ENCODE assay signal across 9 cellular contexts in genomic region chr11:67468056-67468455, GRCh38. TPM values are rescaled to one million over a fixed set of nuclear protein-coding genes. Genes with fewer than 3 reads are reported as not detected.
A peak's percentile ranks its signal among the peaks of the same experiment; 100 is the strongest.
DNase-seq lines count a peak whose midpoint lies in the region; ATAC-seq and TF ChIP-seq lines count a peak whose summit lies in the region.
"Had no signal": no experiment of that assay in that cellular context is flagged by ENCODE, and none has a peak within 500 bp of the region (broad histone marks: within the 10 kb centered on the region; RNA-seq: fewer than 3 reads in every experiment).

No MANE protein-coding gene starts in this region.

- no peaks in the 10 kb centered on the region for H3K9me3 ChIP-seq in CD4-positive, CD25-positive, alpha-beta regulatory T cell (ENCODE audit: control insufficient read depth in 2 of 2, low read length in 2 of 2)
- no peaks in the 10 kb centered on the region for H3K9me3 ChIP-seq in suprapubic skin

- H3K4me3 ChIP-seq in CD4-positive, CD25-positive, alpha-beta regulatory T cell (ENCODE audit: low read depth, low read length), result peak overlapping the region; percentile 76
- H3K4me3 ChIP-seq in KMS-11 (IDR thresholded peaks at IDR 0.05; ENCODE audit: insufficient read depth, low read depth, low read length), result no peak overlapping the region
- peak overlapping the region; percentile 82 for H3K4me3 ChIP-seq in astrocyte of the cerebellum (ENCODE audit: low read depth, low read length)
- peak overlapping the region; percentile 96 for H3K4me3 ChIP-seq in suprapubic skin

- no peaks in the 10 kb centered on the region for H3K36me3 ChIP-seq in CD4-positive, CD25-positive, alpha-beta regulatory T cell (ENCODE audit: control insufficient read depth, insufficient read depth, low read length)
- H3K36me3 ChIP-seq in KMS-11 (ENCODE audit: insufficient read depth), result no peaks in the 10 kb centered on the region
- H3K36me3 ChIP-seq in suprapubic skin, result no peaks in the 10 kb centered on the region

- no peak overlapping the region for H3K9ac ChIP-seq in KMS-11

- no peak for ATAC-seq in CD4-positive, CD25-positive, alpha-beta regulatory T cell (ENCODE audit: low read depth in 2 of 2)
- ATAC-seq in left lobe of liver (peak; percentile 41), GM21737 (IDR thresholded peaks at IDR 0.05; ENCODE audit: unreplicated experiment) (no peak)

- H3K4me2 ChIP-seq in KMS-11, result peak overlapping the region; percentile 84; the same call in 1 of the 2 replicates

- no CpG with 5 or more reads among the region's 5 CpGs for WGBS in suprapubic skin

- no peak for TF ChIP-seq CTCF in KMS-11 (conservative IDR thresholded peaks at IDR 0.05; ENCODE audit: low read depth, low read length)
- no peak for TF ChIP-seq CTCF in astrocyte of the cerebellum (IDR thresholded peaks at IDR 0.05; ENCODE audit: low read depth, low read length, missing control alignments)
- TF ChIP-seq CTCF in suprapubic skin (IDR thresholded peaks at IDR 0.05), result no peak

- no peak for TF ChIP-seq POLR2A in suprapubic skin (IDR thresholded peaks at IDR 0.05)

- no peaks in the 10 kb centered on the region for H4K20me1 ChIP-seq in KMS-11 (ENCODE audit: insufficient read depth)

- H2AFZ ChIP-seq in KMS-11 (ENCODE audit: low read depth), result no peak overlapping the region

- H3K27me3 ChIP-seq in CD4-positive, CD25-positive, alpha-beta regulatory T cell (ENCODE audit: control insufficient read depth, insufficient read depth, low read length), result no peaks in the 10 kb centered on the region
- H3K27me3 ChIP-seq in KMS-11 (ENCODE audit: insufficient read depth, low read depth) (no peaks in the 10 kb centered on the region), suprapubic skin (no peaks in the 10 kb centered on the region)

- no peaks in the 10 kb centered on the region for H3K79me2 ChIP-seq in KMS-11 (ENCODE audit: insufficient read depth, low read depth)

- H3K4me1 ChIP-seq in CD4-positive, CD25-positive, alpha-beta regulatory T cell (ENCODE audit: control insufficient read depth, insufficient read depth, low read length, poor library complexity, severe bottlenecking), result peaks cover 50% of the 10 kb centered on the region
- H3K4me1 ChIP-seq in KMS-11 (ENCODE audit: low read depth, poor library complexity, severe bottlenecking) (peaks cover 22% of the 10 kb centered on the region), suprapubic skin (peaks cover 58% of the 10 kb centered on the region)

- no peak for TF ChIP-seq EP300 in suprapubic skin (IDR thresholded peaks at IDR 0.05)

- no peaks in the 10 kb centered on the region for H3K36me3 Mint-ChIP-seq in CD4-positive, CD25-positive, alpha-beta regulatory T cell

- peak overlapping the region; percentile 80 for H3K27ac ChIP-seq in CD4-positive, CD25-positive, alpha-beta regulatory T cell (ENCODE audit: insufficient read depth, low read length, poor library complexity, severe bottlenecking)
- H3K27ac ChIP-seq in KMS-11 (no peak overlapping the region), suprapubic skin (peak overlapping the region; percentile 96)

- peak overlapping the region; percentile 91 to 97 (median 92) for H3K4me3 Mint-ChIP-seq in CD4-positive, CD25-positive, alpha-beta regulatory T cell

- H3K27ac Mint-ChIP-seq in CD4-positive, CD25-positive, alpha-beta regulatory T cell, result peak overlapping the region in 2 of 3 donors; percentile 92 to 95

- DNase-seq in CD4-positive, CD25-positive, alpha-beta regulatory T cell, result no peak
- DNase-seq in astrocyte of the cerebellum (ENCODE audit: low read depth) (peak; percentile 28), left lobe of liver (ENCODE audit: low spot score) (peak; percentile 90), suprapubic skin (ENCODE audit: low spot score in 2 of 2) (peak in 1 of 2 donors; percentile 90), NCI-H2227 treated with DMSO at 0.1 percent for 48 hours (lab: John Stamatoyannopoulos, UW) (no peak)
- no peak for DNase-seq in activated CD4-positive, CD25-positive, alpha-beta regulatory T cell (lab: John Stamatoyannopoulos, UW)

- no peaks in the 10 kb centered on the region for H3K27me3 Mint-ChIP-seq in CD4-positive, CD25-positive, alpha-beta regulatory T cell

- peaks cover 5 to 46% (median 15%) of the 10 kb centered on the region in 4 donors for H3K4me1 Mint-ChIP-seq in CD4-positive, CD25-positive, alpha-beta regulatory T cell

- in situ Hi-C loops in astrocyte of the cerebellum (cut with HindIII; ENCODE audit: low sequenced_read_pairs), result no loop called here

- no peaks in the 10 kb centered on the region for H3K9me3 Mint-ChIP-seq in CD4-positive, CD25-positive, alpha-beta regulatory T cell

RNA-seq across cellular contexts. Expression of gene TMEM134, which starts 1.0 kb away (rescaled TPM):
- 48.7 TPM for total RNA-seq in CD4-positive, CD25-positive, alpha-beta regulatory T cell
- polyA plus RNA-seq in CD4-positive, CD25-positive, alpha-beta regulatory T cell, result 100 to 1,000 TPM; 148 to 228 (median 172) TPM
- 38.9 TPM for total RNA-seq in left lobe of liver
- 100 to 1,000 TPM; 131 to 376 (median 207) TPM for total RNA-seq in suprapubic skin

RNA-seq across cellular contexts. Expression of gene CABP4, which starts 12.9 kb away (rescaled TPM):
- 13.2 TPM for total RNA-seq in CD4-positive, CD25-positive, alpha-beta regulatory T cell
- 1 to 10 TPM in 1 of 4 donors, under 1 TPM in 3; 0.57 to 1.2 (median 0.92) TPM for polyA plus RNA-seq in CD4-positive, CD25-positive, alpha-beta regulatory T cell
- 1.1 TPM for total RNA-seq in left lobe of liver
- 1 to 10 TPM in 1 of 4 donors, under 1 TPM in 2, not detected in 1; 0.38 to 2.5 (median 0.72) TPM for total RNA-seq in suprapubic skin
- total RNA-seq: HT1080 had no signal

RNA-seq across cellular contexts. Expression of gene AIP, which starts 14.8 kb away (rescaled TPM):
- 124 TPM for total RNA-seq in CD4-positive, CD25-positive, alpha-beta regulatory T cell
- polyA plus RNA-seq in CD4-positive, CD25-positive, alpha-beta regulatory T cell, result 100 to 1,000 TPM; 200 to 234 (median 219) TPM
- 26.3 TPM for total RNA-seq in left lobe of liver
- total RNA-seq in suprapubic skin, result 10 to 100 TPM; 30.5 to 58.4 (median 42.2) TPM

RNA-seq across cellular contexts. Expression of gene GPR152, which starts 15.5 kb away (rescaled TPM):
- total RNA-seq in CD4-positive, CD25-positive, alpha-beta regulatory T cell, result not detected
- under 1 TPM; 0.13 to 0.84 (median 0.35) TPM for polyA plus RNA-seq in CD4-positive, CD25-positive, alpha-beta regulatory T cell
- not detected for total RNA-seq in left lobe of liver
- total RNA-seq in suprapubic skin, result under 1 TPM in 1 of 4 donors, not detected in 3; 0.34 TPM
- total RNA-seq: HT1080 had no signal

RNA-seq across cellular contexts. Expression of gene CORO1B, which starts 24.8 kb away (rescaled TPM):
- total RNA-seq in CD4-positive, CD25-positive, alpha-beta regulatory T cell, result 70.5 TPM
- 100 to 1,000 TPM in 1 of 4 donors, 10 to 100 TPM in 3; 46.8 to 109 (median 72.8) TPM for polyA plus RNA-seq in CD4-positive, CD25-positive, alpha-beta regulatory T cell
- total RNA-seq in left lobe of liver (44.1 TPM), suprapubic skin (10 to 100 TPM; 46.7 to 64.2 (median 47.1) TPM)

Comparison
In these comparisons a context has a peak if more than half of its experiments do, and no peak if none do; other contexts are left out.
1. DNase-seq: peak in astrocyte of the cerebellum (single experiment) and left lobe of liver (single experiment); none in CD4-positive, CD25-positive, alpha-beta regulatory T cell (0 of 3), NCI-H2227 treated with DMSO at 0.1 percent for 48 hours (single experiment) and activated CD4-positive, CD25-positive, alpha-beta regulatory T cell (0 of 4).